Comparison of ENCODE assay signal across 8 cellular contexts in genomic region chr6:138692978-138693909, GRCh38.
DNase-seq lines count a peak whose midpoint lies in the region; ATAC-seq, FAIRE-seq and TF ChIP-seq lines count a peak whose summit lies in the region.

No MANE protein-coding gene starts in this region.

- TF ChIP-seq CTCF in left ventricle myocardium inferior (IDR thresholded peaks at IDR 0.05; ENCODE audit: borderline replicate concordance): peak; percentile 17

- in situ Hi-C loops in G401 (cut with HindIII; ENCODE audit: low sequenced_read_pairs): no loop called here

- H4K8ac ChIP-seq in trophoblast cell (ENCODE audit: low read depth, low read length): peak overlapping the region; percentile 95

- H3K9ac ChIP-seq in HUES64 (ENCODE audit: low read depth, low read length) (peak overlapping the region; percentile 92), adipocyte (ENCODE audit: low read length) (peak overlapping the region; percentile 74), trophoblast cell (ENCODE audit: low read length) (peak overlapping the region; percentile 63)

- H3K4me1 ChIP-seq in HUES64 (ENCODE audit: insufficient read depth, low read length): 0 out of 2 replicates have a peak, but pooled peaks cover 8% of the 10 kb centered on the region
- peaks cover 4% of the 10 kb centered on the region for H3K4me1 ChIP-seq in adipocyte (ENCODE audit: control insufficient read depth, insufficient read depth, low read length)
- H3K4me1 ChIP-seq in left ventricle myocardium inferior: peaks cover 11% of the 10 kb centered on the region
- H3K4me1 ChIP-seq in trophoblast cell (ENCODE audit: control insufficient read depth in 1 of 2, insufficient read depth in 2 of 2, low read length in 2 of 2): peaks cover 8 to 11% of the 10 kb centered on the region in 2 experiments

- peak overlapping the region; percentile 88 for H3K18ac ChIP-seq in trophoblast cell (ENCODE audit: low read length)

- peaks cover 18% of the 10 kb centered on the region for H3K79me1 ChIP-seq in trophoblast cell (ENCODE audit: low read length)

- peak overlapping the region; percentile 85 for H4K12ac ChIP-seq in trophoblast cell (ENCODE audit: low read depth, low read length)

- WGBS in HUES64: 1% methylated on average over 92 of the region's 92 CpGs
- no CpG with 5 or more reads among the region's 92 CpGs for WGBS in trophoblast cell (ENCODE audit: extremely low coverage, insufficient coverage, insufficient read length)

- peak overlapping the region; percentile 98 for H3K4me3 ChIP-seq in HUES64 (ENCODE audit: low read length)
- peak overlapping the region; percentile 85 for H3K4me3 ChIP-seq in adipocyte (ENCODE audit: low read length)
- peak overlapping the region; percentile 86 for H3K4me3 ChIP-seq in left ventricle myocardium inferior
- peak overlapping the region; percentile 88 for H3K4me3 ChIP-seq in trophoblast cell (ENCODE audit: low read depth, low read length)

- H2BK5ac ChIP-seq in trophoblast cell (ENCODE audit: low read depth, low read length, poor library complexity): peak overlapping the region; percentile 87

- peak overlapping the region; percentile 58 for H2BK12ac ChIP-seq in trophoblast cell (ENCODE audit: low read length)

- peak overlapping the region; percentile 93 for H4K91ac ChIP-seq in trophoblast cell (ENCODE audit: low read depth, low read length)

- H3K4ac ChIP-seq in trophoblast cell (ENCODE audit: low read depth, low read length): peak overlapping the region; percentile 89

- H3K4me2 ChIP-seq in trophoblast cell (ENCODE audit: low read length): peak overlapping the region; percentile 65

- H3K9me3 ChIP-seq in HUES64 (ENCODE audit: insufficient read depth, low read depth, low read length) (no peaks in the 10 kb centered on the region), adipocyte (ENCODE audit: control insufficient read depth, low read length) (no peaks in the 10 kb centered on the region), left ventricle myocardium inferior (replicated peaks) (no peaks in the 10 kb centered on the region), trophoblast cell (ENCODE audit: insufficient read depth, low read depth, low read length) (no peaks in the 10 kb centered on the region)

- DNase-seq in ELR (ENCODE audit: low read depth) (peak; percentile 77), RCC 7860 (ENCODE audit: low spot score) (peak; percentile 50), adipocyte (ENCODE audit: low read depth) (peak; percentile 63), left ventricle myocardium inferior (peak; percentile 57), trophoblast cell (peak; percentile 78 to 80), G401 (ENCODE audit: low spot score) (no peak)

- ATAC-seq in GM21619 (IDR thresholded peaks at IDR 0.05; ENCODE audit: unreplicated experiment): peak; percentile 45

- intact Hi-C loops in left ventricle myocardium inferior (cut with micrococcal nuclease): no loop called here

- peak overlapping the region; percentile 90 for H2BK120ac ChIP-seq in trophoblast cell (ENCODE audit: insufficient read depth, low read length, poor library complexity)

- H3K27ac ChIP-seq in HUES64 (ENCODE audit: low read depth, low read length) (peak overlapping the region; percentile 86; the same call in 1 of the 2 replicates), left ventricle myocardium inferior (replicated peaks) (peak overlapping the region; percentile 83), trophoblast cell (ENCODE audit: low read depth, low read length) (peak overlapping the region; percentile 88)

- no peak for FAIRE-seq in RCC 7860 (lab: Jason Lieb, UNC)

- peaks cover 13% of the 10 kb centered on the region for H3K79me2 ChIP-seq in trophoblast cell (ENCODE audit: control insufficient read depth, insufficient read depth, low read length, poor library complexity)

- H2AK5ac ChIP-seq in trophoblast cell (ENCODE audit: low read length): peak overlapping the region; percentile 36

- peak overlapping the region; percentile 98 for H3K14ac ChIP-seq in trophoblast cell (ENCODE audit: low read length)

- no peaks in the 10 kb centered on the region for H3K36me3 ChIP-seq in HUES64 (ENCODE audit: insufficient read depth, low read length)
- no peaks in the 10 kb centered on the region for H3K36me3 ChIP-seq in adipocyte (ENCODE audit: control insufficient read depth, insufficient read depth, low read length, severe bottlenecking)
- H3K36me3 ChIP-seq in left ventricle myocardium inferior: no peaks in the 10 kb centered on the region
- H3K36me3 ChIP-seq in trophoblast cell (ENCODE audit: control insufficient read depth in 1 of 2, insufficient read depth in 2 of 2, low read length in 2 of 2): no peaks in the 10 kb centered on the region

- H2AFZ ChIP-seq in trophoblast cell (ENCODE audit: insufficient read depth, low read length, poor library complexity): peak overlapping the region; percentile 86

- no peak overlapping the region for H3K23ac ChIP-seq in trophoblast cell (ENCODE audit: low read length)

- peaks cover 9% of the 10 kb centered on the region for H3K27me3 ChIP-seq in HUES64 (ENCODE audit: insufficient read depth, low read length)
- peaks cover 8% of the 10 kb centered on the region for H3K27me3 ChIP-seq in adipocyte (replicated peaks; ENCODE audit: control insufficient read depth, insufficient read depth, low read length)
- no peaks in the 10 kb centered on the region for H3K27me3 ChIP-seq in left ventricle myocardium inferior (ENCODE audit: low read depth)
- no peaks in the 10 kb centered on the region for H3K27me3 ChIP-seq in trophoblast cell (ENCODE audit: insufficient read depth, low read length)
